Comparison of ENCODE assay signal across 8 cellular contexts in genomic region chr12:75511116-75512048, GRCh38. TPM values are rescaled to one million over a fixed set of nuclear protein-coding genes. Genes with fewer than 3 reads are reported as not detected.
DNase-seq lines count a peak whose midpoint lies in the region; ATAC-seq and TF ChIP-seq lines count a peak whose summit lies in the region.

KRR1 (minus strand) TSS chr12:75511609; CDS start chr12:75511597, 12 bp downstream.

- peaks cover 0 to 22% (median 11%) of the 10 kb centered on the region in 6 donors for H3K36me3 ChIP-seq in spleen

- H3K9me3 Mint-ChIP-seq in central memory CD8-positive, alpha-beta T cell, result no peaks in the 10 kb centered on the region

- TF ChIP-seq POLR2A in spleen (IDR thresholded peaks at IDR 0.05), result peak in 1 of 3 donors; percentile 35

- no peaks in the 10 kb centered on the region for H3K27me3 Mint-ChIP-seq in central memory CD8-positive, alpha-beta T cell

- DNase-seq in AG08396 (ENCODE audit: low spot score), result peak; percentile 88
- DNase-seq in NCI-H446 (lab: John Stamatoyannopoulos, UW), result peak; percentile 86 to 95
- peak; percentile 81 for DNase-seq in activated CD4-positive, CD25-positive, alpha-beta regulatory T cell treated with anti-CD3 and anti-CD28 coated beads, Interleukin-2, amount 50 U/mL, for 16 hours (ENCODE audit: low read depth, low spot score)
- DNase-seq in central memory CD8-positive, alpha-beta T cell (ENCODE audit: low spot score in 2 of 2), result peak; percentile 64 to 81
- peak; percentile 99 for DNase-seq in inferior parietal cortex (ENCODE audit: extremely low spot score)
- DNase-seq in spleen, result peak; percentile 95

- peak within 1 kb of the TSS; percentile 69 to 89 (median 86) for H3K27ac ChIP-seq in spleen

- WGBS in spleen, 5 donors, result 5 to 7% (median 6%) methylated on average over 47 of the region's 47 CpGs

- intact Hi-C loops in spleen (cut with DNase I; ENCODE audit: low total_unique reads), result loop anchor here (10.0 kb wide), 1 partner anchor 177 kb away; the partner anchor contains the start of genes CAPS2 and GLIPR1L1

- H3K4me1 Mint-ChIP-seq in central memory CD8-positive, alpha-beta T cell, result peaks cover 28% of the 10 kb centered on the region

- H3K9me3 ChIP-seq in spleen, result no peaks in the 10 kb centered on the region

- TF ChIP-seq CTCF in spleen (IDR thresholded peaks at IDR 0.05 in 8 of 11, conservative IDR thresholded peaks at IDR 0.05 in 3 of 11), result peak in 5 of 11 experiments; percentile 21 to 49 (median 38)

- peaks cover 21% of the 10 kb centered on the region for H3K36me3 Mint-ChIP-seq in central memory CD8-positive, alpha-beta T cell (ENCODE audit: insufficient read depth)

- H3K4me1 ChIP-seq in spleen, result peaks cover 16 to 54% (median 33%) of the 10 kb centered on the region in 6 donors

- no peaks in the 10 kb centered on the region for H3K27me3 ChIP-seq in spleen (replicated peaks in 1 of 7)

- ATAC-seq in GM19025 (IDR thresholded peaks at IDR 0.05; ENCODE audit: low read depth, unreplicated experiment) (peak; percentile 96), HG03342 (IDR thresholded peaks at IDR 0.05; ENCODE audit: unreplicated experiment) (peak; percentile 95)
- ATAC-seq in central memory CD8-positive, alpha-beta T cell (replicated peaks; ENCODE audit: extremely low read depth, poor library complexity, severe bottlenecking), result peak; percentile 95

- H3K4me3 Mint-ChIP-seq in central memory CD8-positive, alpha-beta T cell, result peak within 1 kb of the TSS; percentile 99

- peak within 1 kb of the TSS; percentile 37 to 94 (median 84) for H3K4me3 ChIP-seq in spleen

- peak within 1 kb of the TSS; percentile 96 for H3K27ac Mint-ChIP-seq in central memory CD8-positive, alpha-beta T cell (ENCODE audit: low read depth)

RNA-seq across cellular contexts. Expression of gene KRR1, which starts in this region (rescaled TPM):
- total RNA-seq in spleen, result 10 to 100 TPM; 26.4 to 51.2 (median 46.0) TPM
- polyA plus RNA-seq in spleen, result 10 to 100 TPM; 11.2 to 16.5 (median 15.0) TPM

Comparison
In these comparisons a context has a peak if more than half of its experiments do, and no peak if none do; other contexts are left out.
1. Peak in every context shown above with its lines: DNase-seq, ATAC-seq, H3K4me3 ChIP-seq and H3K27ac ChIP-seq.